8 cellular contexts compared by ENCODE assay signal in genomic region chr11:64863381-64864060, GRCh38. TPM values are rescaled to one million over a fixed set of nuclear protein-coding genes. Genes with fewer than 3 reads are reported as not detected.
DNase-seq lines count a peak whose midpoint lies in the region; ATAC-seq, FAIRE-seq and TF ChIP-seq lines count a peak whose summit lies in the region.

No MANE protein-coding gene starts in this region.

- H3K4me3 ChIP-seq in mucosa of rectum (ENCODE audit: low read length in 2 of 2) = peak overlapping the region; percentile 10 to 20
- H3K4me3 ChIP-seq in urinary bladder (ENCODE audit: low read depth, low read length) = no peak overlapping the region

- ATAC-seq in activated T-cell treated with anti-CD3 and anti-CD28 coated beads, Interleukin-2, amount 50 U/mL, for 4 hours = no peak

- no peak for TF ChIP-seq CTCF in MCF 10A (IDR thresholded peaks at IDR 0.05; ENCODE audit: unreplicated experiment)

- peaks cover 29% of the 10 kb centered on the region for H3K36me3 Mint-ChIP-seq in activated T-cell treated with anti-CD3 and anti-CD28 coated beads, Interleukin-2, amount 50 U/mL, for 4 hours (ENCODE audit: insufficient read depth)
- H3K36me3 Mint-ChIP-seq in MCF 10A (ENCODE audit: insufficient read depth, unreplicated experiment) = peaks cover 8% of the 10 kb centered on the region

- peak overlapping the region; percentile 83 to 89 for H3K27ac ChIP-seq in mucosa of rectum (ENCODE audit: low read depth in 2 of 2, low read length in 2 of 2)
- H3K27ac ChIP-seq in urinary bladder (ENCODE audit: low read depth) = peak overlapping the region; percentile 62

- intact Hi-C loops in MCF 10A (cut with micrococcal nuclease) = no loop called here

- peaks cover 7% of the 10 kb centered on the region for H3K9me3 Mint-ChIP-seq in activated T-cell treated with anti-CD3 and anti-CD28 coated beads, Interleukin-2, amount 50 U/mL, for 4 hours
- no peaks in the 10 kb centered on the region for H3K9me3 Mint-ChIP-seq in MCF 10A (ENCODE audit: unreplicated experiment)

- no peaks in the 10 kb centered on the region for H3K27me3 Mint-ChIP-seq in activated T-cell treated with anti-CD3 and anti-CD28 coated beads, Interleukin-2, amount 50 U/mL, for 4 hours (ENCODE audit: low read depth)
- no peaks in the 10 kb centered on the region for H3K27me3 Mint-ChIP-seq in MCF 10A (ENCODE audit: insufficient read depth, unreplicated experiment)

- WGBS in urinary bladder = 32% methylated on average over 23 of the region's 23 CpGs

- peaks cover 44 to 58% of the 10 kb centered on the region in 2 donors for H3K4me1 ChIP-seq in mucosa of rectum (ENCODE audit: control insufficient read depth in 2 of 2, insufficient read depth in 2 of 2, low read length in 2 of 2)
- no peaks in the 10 kb centered on the region for H3K4me1 ChIP-seq in urinary bladder (ENCODE audit: insufficient read depth)

- POLR2A ChIA-PET in MCF 10A (lab: Yijun Ruan, JAX) = interaction anchor here (0.6 to 9.2 kb wide), 8 partner anchors 8 to 680 kb away, joined by 3 to 103 read pairs (median 5); partner anchors contain the start of genes EHD1, FAU, MRPL49 and SYVN1

- CTCF ChIA-PET in MCF 10A (lab: Yijun Ruan, JAX) = interaction anchor here (0.7 to 6.2 kb wide), 6 partner anchors 10 to 78 kb away, joined by 3 to 48 read pairs (median 4); partner anchors contain the start of genes CDC42BPG and EHD1

- FAIRE-seq in GM12891 (lab: Jason Lieb, UNC) = no peak

- BruUV-seq in MCF 10A (replicated peaks; lab: Mats Ljungman, UMichigan) = no TSS peak

- no peaks in the 10 kb centered on the region for H3K27me3 ChIP-seq in mucosa of rectum (ENCODE audit: control insufficient read depth in 2 of 2, insufficient read depth in 2 of 2, low read length in 2 of 2)

- H3K4me3 Mint-ChIP-seq in activated T-cell treated with anti-CD3 and anti-CD28 coated beads, Interleukin-2, amount 50 U/mL, for 4 hours = peak overlapping the region; percentile 74
- no peak overlapping the region for H3K4me3 Mint-ChIP-seq in MCF 10A (ENCODE audit: unreplicated experiment)

- TF ChIP-seq POLR2A in GM12891 (IDR thresholded peaks at IDR 0.05; ENCODE audit: low read depth, low read length) = no peak

- DNase-seq in activated T-cell treated with anti-CD3 and anti-CD28 coated beads, Interleukin-2, amount 50 U/mL, for 4 hours = no peak
- DNase-seq in activated T-cell treated with anti-CD3 and anti-CD28 coated beads, Interleukin-2, amount 50 U/mL, for 1 hour = no peak
- DNase-seq in MCF 10A (ENCODE audit: unreplicated experiment) (no peak), D341Med (ENCODE audit: low spot score) (no peak), COLO668 (lab: John Stamatoyannopoulos, UW; ENCODE audit: unreplicated experiment) (no peak), GM12891 (ENCODE audit: insufficient read length, low spot score) (no peak)

- H3K4me1 Mint-ChIP-seq in activated T-cell treated with anti-CD3 and anti-CD28 coated beads, Interleukin-2, amount 50 U/mL, for 4 hours (ENCODE audit: low read depth) = peaks cover 93% of the 10 kb centered on the region
- H3K4me1 Mint-ChIP-seq in MCF 10A (ENCODE audit: insufficient read depth, unreplicated experiment) = peaks cover 32% of the 10 kb centered on the region

- no peaks in the 10 kb centered on the region for H3K9me3 ChIP-seq in mucosa of rectum (ENCODE audit: control insufficient read depth in 2 of 2, low read length in 2 of 2)

- peak overlapping the region; percentile 49 for H3K27ac Mint-ChIP-seq in MCF 10A (ENCODE audit: low read depth, unreplicated experiment)

- H3K9ac ChIP-seq in mucosa of rectum (ENCODE audit: low read depth in 1 of 2, low read length in 2 of 2) = peak overlapping the region; percentile 30 to 58

- H3K36me3 ChIP-seq in mucosa of rectum (ENCODE audit: control insufficient read depth in 2 of 2, insufficient read depth in 2 of 2, low read length in 2 of 2) (peaks cover 14 to 16% of the 10 kb centered on the region in 2 donors), urinary bladder (ENCODE audit: insufficient read depth) (no peaks in the 10 kb centered on the region)

TF ChIP-seq in GM12891, 5 proteins besides CTCF, POLR2A, EP300 and RAD21:
- TF ChIP-seq SPI1 (IDR thresholded peaks at IDR 0.05; ENCODE audit: low read depth, low read length) (no peak), PAX5 (IDR thresholded peaks at IDR 0.05; ENCODE audit: insufficient read depth, low read length, severe bottlenecking) (no peak), POLR2AphosphoS5 (IDR thresholded peaks at IDR 0.05; ENCODE audit: low read depth, low read length) (no peak), TAF1 (IDR thresholded peaks at IDR 0.05; ENCODE audit: low read depth, low read length) (no peak), POU2F2 (IDR thresholded peaks at IDR 0.05; ENCODE audit: low read depth, low read length) (no peak)

RNA-seq across cellular contexts. Expression of gene EHD1, which starts 14.9 kb away (rescaled TPM):
- total RNA-seq in activated T-cell treated with anti-CD3 and anti-CD28 coated beads, Interleukin-2, amount 50 U/mL, for 4 hours = 100 to 1,000 TPM in 2 of 3 donors, 10 to 100 TPM in 1; 86.3 to 121 (median 108) TPM
- total RNA-seq in MCF 10A (2022) = 67.9 and 80.6 TPM in 2 replicates
- 31.3 TPM for total RNA-seq in urinary bladder
- polyA plus RNA-seq in urinary bladder = 50.5 TPM
- polyA plus RNA-seq in GM12891 (2012; ENCODE audit: low read depth, missing spikeins) = 84.7 TPM

RNA-seq across cellular contexts. Expression of gene CDC42BPG, which starts 19.1 kb away (rescaled TPM):
- total RNA-seq in activated T-cell treated with anti-CD3 and anti-CD28 coated beads, Interleukin-2, amount 50 U/mL, for 4 hours = under 1 TPM; 0.13 to 0.33 (median 0.18) TPM
- total RNA-seq in MCF 10A (2022) = 3.0 and 3.7 TPM in 2 replicates
- total RNA-seq in urinary bladder = 4.3 TPM
- 3.2 TPM for polyA plus RNA-seq in urinary bladder
- polyA plus RNA-seq in GM12891 (2012; ENCODE audit: low read depth, missing spikeins) = 0.36 TPM

RNA-seq across cellular contexts. Expression of gene MEN1, which starts 53.2 kb away (rescaled TPM):
- 10 to 100 TPM; 50.7 to 61.2 (median 53.6) TPM for total RNA-seq in activated T-cell treated with anti-CD3 and anti-CD28 coated beads, Interleukin-2, amount 50 U/mL, for 4 hours
- total RNA-seq in MCF 10A (2022) (29.2 and 33.1 TPM in 2 replicates), urinary bladder (11.3 TPM)
- polyA plus RNA-seq in urinary bladder = 17.4 TPM
- polyA plus RNA-seq in GM12891 (2012; ENCODE audit: low read depth, missing spikeins) = 16.2 TPM

RNA-seq across cellular contexts. Expression of gene ATG2A, which starts 53.5 kb away (rescaled TPM):
- total RNA-seq in activated T-cell treated with anti-CD3 and anti-CD28 coated beads, Interleukin-2, amount 50 U/mL, for 4 hours = 10 to 100 TPM; 20.6 to 24.1 (median 21.7) TPM
- 28.7 and 29.9 TPM in 2 replicates for total RNA-seq in MCF 10A (2022)
- total RNA-seq in urinary bladder = 7.6 TPM
- polyA plus RNA-seq in urinary bladder = 21.4 TPM
- 8.2 TPM for polyA plus RNA-seq in GM12891 (2012; ENCODE audit: low read depth, missing spikeins)
